ENCODE assay signal across 1 cellular context in the genomic region with DNA sequence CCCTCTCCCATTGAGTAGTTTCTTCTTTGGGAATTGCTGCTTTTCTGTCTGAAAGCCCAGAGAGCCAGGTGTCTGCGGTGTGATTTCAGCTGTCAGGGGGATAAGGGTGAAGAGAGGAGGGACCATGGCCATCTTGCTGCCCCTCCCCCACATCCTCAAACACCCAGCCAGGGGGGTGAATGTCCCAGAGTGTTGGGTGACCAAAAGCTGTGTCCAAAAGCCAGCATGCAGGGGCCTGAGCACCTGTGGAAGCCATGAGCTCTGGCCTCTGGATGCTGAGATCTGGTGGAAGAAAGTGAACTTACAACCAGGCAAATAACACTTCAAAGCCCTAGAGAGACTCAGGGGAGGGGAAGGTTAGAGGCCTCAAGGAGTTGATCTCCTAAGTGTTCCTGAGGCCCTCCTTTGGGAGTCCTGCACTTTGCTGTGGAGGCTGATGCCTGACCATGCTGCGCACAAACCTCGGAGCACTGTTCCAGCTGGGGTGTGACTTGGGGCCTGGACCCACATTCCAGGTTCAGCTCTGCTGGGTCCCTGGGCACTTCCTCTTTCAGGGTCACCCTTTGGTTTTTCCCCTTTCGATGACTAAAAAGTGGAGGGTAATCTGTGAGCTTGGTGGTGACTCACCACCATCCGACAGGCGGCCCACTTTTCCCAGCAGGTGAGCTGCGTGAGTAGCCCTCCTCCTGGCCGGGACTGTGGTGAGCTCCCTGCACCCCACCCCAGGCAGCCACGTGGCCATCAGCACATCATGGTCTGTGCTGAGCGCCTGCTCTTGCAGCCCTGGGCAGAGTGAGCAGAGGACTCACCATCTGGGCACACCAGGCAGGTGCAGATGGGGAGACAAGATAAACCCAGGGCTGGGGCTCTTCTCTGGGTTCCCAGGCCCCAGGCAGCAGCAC.
TF ChIP-seq lines count a peak whose summit lies in the region.

No MANE protein-coding gene starts in this region.

TF ChIP-seq in GM12878, 131 proteins besides CTCF, POLR2A, EP300 and RAD21 (continued from another document and continues in another):
- no peak for TF ChIP-seq CEBPB (IDR thresholded peaks at IDR 0.05; ENCODE audit: borderline replicate concordance in 1 of 2, low read depth in 2 of 2, low read length in 2 of 2)
- TF ChIP-seq EED (IDR thresholded peaks at IDR 0.05; ENCODE audit: low read depth), result peak; percentile 96
- TF ChIP-seq, protein P1, sequence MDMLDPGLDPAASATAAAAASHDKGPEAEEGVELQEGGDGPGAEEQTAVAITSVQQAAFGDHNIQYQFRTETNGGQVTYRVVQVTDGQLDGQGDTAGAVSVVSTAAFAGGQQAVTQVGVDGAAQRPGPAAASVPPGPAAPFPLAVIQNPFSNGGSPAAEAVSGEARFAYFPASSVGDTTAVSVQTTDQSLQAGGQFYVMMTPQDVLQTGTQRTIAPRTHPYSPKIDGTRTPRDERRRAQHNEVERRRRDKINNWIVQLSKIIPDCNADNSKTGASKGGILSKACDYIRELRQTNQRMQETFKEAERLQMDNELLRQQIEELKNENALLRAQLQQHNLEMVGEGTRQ (IDR thresholded peaks at IDR 0.05; ENCODE audit: borderline replicate concordance, low read depth, low read length), result no peak; the same call in 1 of the 2 replicates
- no peak for TF ChIP-seq ZNF24 (IDR thresholded peaks at IDR 0.05)
- no peak for TF ChIP-seq ZNF384 (IDR thresholded peaks at IDR 0.05; ENCODE audit: borderline replicate concordance, low read depth, low read length)
- TF ChIP-seq SMC3 (IDR thresholded peaks at IDR 0.05; ENCODE audit: borderline replicate concordance, low read length), result no peak
- no peak for TF ChIP-seq ELK1 (IDR thresholded peaks at IDR 0.05; ENCODE audit: low read depth, low read length)
- no peak for TF ChIP-seq BCL3 (IDR thresholded peaks at IDR 0.05; ENCODE audit: borderline replicate concordance, insufficient read depth, low read depth, low read length, poor library complexity, severe bottlenecking)
- TF ChIP-seq, protein P2, sequence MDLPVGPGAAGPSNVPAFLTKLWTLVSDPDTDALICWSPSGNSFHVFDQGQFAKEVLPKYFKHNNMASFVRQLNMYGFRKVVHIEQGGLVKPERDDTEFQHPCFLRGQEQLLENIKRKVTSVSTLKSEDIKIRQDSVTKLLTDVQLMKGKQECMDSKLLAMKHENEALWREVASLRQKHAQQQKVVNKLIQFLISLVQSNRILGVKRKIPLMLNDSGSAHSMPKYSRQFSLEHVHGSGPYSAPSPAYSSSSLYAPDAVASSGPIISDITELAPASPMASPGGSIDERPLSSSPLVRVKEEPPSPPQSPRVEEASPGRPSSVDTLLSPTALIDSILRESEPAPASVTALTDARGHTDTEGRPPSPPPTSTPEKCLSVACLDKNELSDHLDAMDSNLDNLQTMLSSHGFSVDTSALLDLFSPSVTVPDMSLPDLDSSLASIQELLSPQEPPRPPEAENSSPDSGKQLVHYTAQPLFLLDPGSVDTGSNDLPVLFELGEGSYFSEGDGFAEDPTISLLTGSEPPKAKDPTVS (IDR thresholded peaks at IDR 0.05; ENCODE audit: low read depth, low read length), result no peak
- TF ChIP-seq TCF3 (IDR thresholded peaks at IDR 0.05; ENCODE audit: borderline replicate concordance, insufficient read depth, low read depth, low read length), result peak; percentile 55; the same call in 1 of the 2 replicates
- no peak for TF ChIP-seq TAF1 (IDR thresholded peaks at IDR 0.05; ENCODE audit: borderline replicate concordance, low read depth, low read length)
- TF ChIP-seq, protein P3, sequence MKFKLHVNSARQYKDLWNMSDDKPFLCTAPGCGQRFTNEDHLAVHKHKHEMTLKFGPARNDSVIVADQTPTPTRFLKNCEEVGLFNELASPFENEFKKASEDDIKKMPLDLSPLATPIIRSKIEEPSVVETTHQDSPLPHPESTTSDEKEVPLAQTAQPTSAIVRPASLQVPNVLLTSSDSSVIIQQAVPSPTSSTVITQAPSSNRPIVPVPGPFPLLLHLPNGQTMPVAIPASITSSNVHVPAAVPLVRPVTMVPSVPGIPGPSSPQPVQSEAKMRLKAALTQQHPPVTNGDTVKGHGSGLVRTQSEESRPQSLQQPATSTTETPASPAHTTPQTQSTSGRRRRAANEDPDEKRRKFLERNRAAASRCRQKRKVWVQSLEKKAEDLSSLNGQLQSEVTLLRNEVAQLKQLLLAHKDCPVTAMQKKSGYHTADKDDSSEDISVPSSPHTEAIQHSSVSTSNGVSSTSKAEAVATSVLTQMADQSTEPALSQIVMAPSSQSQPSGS (IDR thresholded peaks at IDR 0.05; ENCODE audit: low read length), result no peak
- TF ChIP-seq STAT3 (IDR thresholded peaks at IDR 0.05; ENCODE audit: low read depth, low read length), result no peak
- no peak for TF ChIP-seq PAX8 (IDR thresholded peaks at IDR 0.05)
- TF ChIP-seq, protein P4, sequence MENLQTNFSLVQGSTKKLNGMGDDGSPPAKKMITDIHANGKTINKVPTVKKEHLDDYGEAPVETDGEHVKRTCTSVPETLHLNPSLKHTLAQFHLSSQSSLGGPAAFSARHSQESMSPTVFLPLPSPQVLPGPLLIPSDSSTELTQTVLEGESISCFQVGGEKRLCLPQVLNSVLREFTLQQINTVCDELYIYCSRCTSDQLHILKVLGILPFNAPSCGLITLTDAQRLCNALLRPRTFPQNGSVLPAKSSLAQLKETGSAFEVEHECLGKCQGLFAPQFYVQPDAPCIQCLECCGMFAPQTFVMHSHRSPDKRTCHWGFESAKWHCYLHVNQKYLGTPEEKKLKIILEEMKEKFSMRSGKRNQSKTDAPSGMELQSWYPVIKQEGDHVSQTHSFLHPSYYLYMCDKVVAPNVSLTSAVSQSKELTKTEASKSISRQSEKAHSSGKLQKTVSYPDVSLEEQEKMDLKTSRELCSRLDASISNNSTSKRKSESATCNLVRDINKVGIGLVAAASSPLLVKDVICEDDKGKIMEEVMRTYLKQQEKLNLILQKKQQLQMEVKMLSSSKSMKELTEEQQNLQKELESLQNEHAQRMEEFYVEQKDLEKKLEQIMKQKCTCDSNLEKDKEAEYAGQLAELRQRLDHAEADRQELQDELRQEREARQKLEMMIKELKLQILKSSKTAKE (IDR thresholded peaks at IDR 0.05; ENCODE audit: low read depth, poor library complexity, severe bottlenecking), result no peak
- TF ChIP-seq SRF (IDR thresholded peaks at IDR 0.05; ENCODE audit: low read depth in 2 of 2, low read length in 2 of 2), result no peak
- TF ChIP-seq, protein P5, sequence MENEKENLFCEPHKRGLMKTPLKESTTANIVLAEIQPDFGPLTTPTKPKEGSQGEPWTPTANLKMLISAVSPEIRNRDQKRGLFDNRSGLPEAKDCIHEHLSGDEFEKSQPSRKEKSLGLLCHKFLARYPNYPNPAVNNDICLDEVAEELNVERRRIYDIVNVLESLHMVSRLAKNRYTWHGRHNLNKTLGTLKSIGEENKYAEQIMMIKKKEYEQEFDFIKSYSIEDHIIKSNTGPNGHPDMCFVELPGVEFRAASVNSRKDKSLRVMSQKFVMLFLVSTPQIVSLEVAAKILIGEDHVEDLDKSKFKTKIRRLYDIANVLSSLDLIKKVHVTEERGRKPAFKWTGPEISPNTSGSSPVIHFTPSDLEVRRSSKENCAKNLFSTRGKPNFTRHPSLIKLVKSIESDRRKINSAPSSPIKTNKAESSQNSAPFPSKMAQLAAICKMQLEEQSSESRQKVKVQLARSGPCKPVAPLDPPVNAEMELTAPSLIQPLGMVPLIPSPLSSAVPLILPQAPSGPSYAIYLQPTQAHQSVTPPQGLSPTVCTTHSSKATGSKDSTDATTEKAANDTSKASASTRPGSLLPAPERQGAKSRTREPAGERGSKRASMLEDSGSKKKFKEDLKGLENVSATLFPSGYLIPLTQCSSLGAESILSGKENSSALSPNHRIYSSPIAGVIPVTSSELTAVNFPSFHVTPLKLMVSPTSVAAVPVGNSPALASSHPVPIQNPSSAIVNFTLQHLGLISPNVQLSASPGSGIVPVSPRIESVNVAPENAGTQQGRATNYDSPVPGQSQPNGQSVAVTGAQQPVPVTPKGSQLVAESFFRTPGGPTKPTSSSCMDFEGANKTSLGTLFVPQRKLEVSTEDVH (IDR thresholded peaks at IDR 0.05; ENCODE audit: low read depth, partially characterized antibody), result no peak
- TF ChIP-seq ATF7 (IDR thresholded peaks at IDR 0.05; ENCODE audit: low read depth), result no peak
- TF ChIP-seq NFXL1 (IDR thresholded peaks at IDR 0.05; ENCODE audit: borderline replicate concordance), result no peak
- no peak for TF ChIP-seq BMI1 (IDR thresholded peaks at IDR 0.05; ENCODE audit: borderline replicate concordance)
- no peak for TF ChIP-seq KAT2A (conservative IDR thresholded peaks at IDR 0.05; ENCODE audit: control insufficient read depth, low read depth, low read length)
- no peak for TF ChIP-seq RELA (IDR thresholded peaks at IDR 0.05; ENCODE audit: borderline replicate concordance, partially characterized antibody)
- TF ChIP-seq TCF7 (IDR thresholded peaks at IDR 0.05; ENCODE audit: borderline replicate concordance), result no peak
- no peak for TF ChIP-seq MEF2A (IDR thresholded peaks at IDR 0.05; ENCODE audit: insufficient read depth, low read depth, low read length)
- TF ChIP-seq, protein P6, sequence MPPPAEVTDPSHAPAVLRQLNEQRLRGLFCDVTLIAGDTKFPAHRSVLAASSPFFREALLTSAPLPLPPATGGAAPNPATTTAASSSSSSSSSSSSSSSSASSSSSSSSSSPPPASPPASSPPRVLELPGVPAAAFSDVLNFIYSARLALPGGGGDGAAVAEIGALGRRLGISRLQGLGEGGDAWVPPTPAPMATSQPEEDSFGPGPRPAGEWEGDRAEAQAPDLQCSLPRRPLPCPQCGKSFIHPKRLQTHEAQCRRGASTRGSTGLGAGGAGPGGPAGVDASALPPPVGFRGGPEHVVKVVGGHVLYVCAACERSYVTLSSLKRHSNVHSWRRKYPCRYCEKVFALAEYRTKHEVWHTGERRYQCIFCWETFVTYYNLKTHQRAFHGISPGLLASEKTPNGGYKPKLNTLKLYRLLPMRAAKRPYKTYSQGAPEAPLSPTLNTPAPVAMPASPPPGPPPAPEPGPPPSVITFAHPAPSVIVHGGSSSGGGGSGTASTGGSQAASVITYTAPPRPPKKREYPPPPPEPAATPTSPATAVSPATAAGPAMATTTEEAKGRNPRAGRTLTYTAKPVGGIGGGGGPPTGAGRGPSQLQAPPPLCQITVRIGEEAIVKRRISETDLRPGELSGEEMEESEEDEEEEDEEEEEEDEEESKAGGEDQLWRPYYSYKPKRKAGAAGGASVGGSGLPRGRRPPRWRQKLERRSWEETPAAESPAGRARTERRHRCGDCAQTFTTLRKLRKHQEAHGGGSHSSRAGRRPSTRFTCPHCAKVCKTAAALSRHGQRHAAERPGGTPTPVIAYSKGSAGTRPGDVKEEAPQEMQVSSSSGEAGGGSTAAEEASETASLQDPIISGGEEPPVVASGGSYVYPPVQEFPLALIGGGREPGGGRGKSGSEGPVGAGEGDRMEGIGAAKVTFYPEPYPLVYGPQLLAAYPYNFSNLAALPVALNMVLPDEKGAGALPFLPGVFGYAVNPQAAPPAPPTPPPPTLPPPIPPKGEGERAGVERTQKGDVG (CRISPR knock-in tag; IDR thresholded peaks at IDR 0.05), result no peak
- no peak for TF ChIP-seq EGR1 (IDR thresholded peaks at IDR 0.05; ENCODE audit: borderline replicate concordance in 1 of 2, low read depth in 2 of 2, low read length in 2 of 2)
- TF ChIP-seq, protein P7, sequence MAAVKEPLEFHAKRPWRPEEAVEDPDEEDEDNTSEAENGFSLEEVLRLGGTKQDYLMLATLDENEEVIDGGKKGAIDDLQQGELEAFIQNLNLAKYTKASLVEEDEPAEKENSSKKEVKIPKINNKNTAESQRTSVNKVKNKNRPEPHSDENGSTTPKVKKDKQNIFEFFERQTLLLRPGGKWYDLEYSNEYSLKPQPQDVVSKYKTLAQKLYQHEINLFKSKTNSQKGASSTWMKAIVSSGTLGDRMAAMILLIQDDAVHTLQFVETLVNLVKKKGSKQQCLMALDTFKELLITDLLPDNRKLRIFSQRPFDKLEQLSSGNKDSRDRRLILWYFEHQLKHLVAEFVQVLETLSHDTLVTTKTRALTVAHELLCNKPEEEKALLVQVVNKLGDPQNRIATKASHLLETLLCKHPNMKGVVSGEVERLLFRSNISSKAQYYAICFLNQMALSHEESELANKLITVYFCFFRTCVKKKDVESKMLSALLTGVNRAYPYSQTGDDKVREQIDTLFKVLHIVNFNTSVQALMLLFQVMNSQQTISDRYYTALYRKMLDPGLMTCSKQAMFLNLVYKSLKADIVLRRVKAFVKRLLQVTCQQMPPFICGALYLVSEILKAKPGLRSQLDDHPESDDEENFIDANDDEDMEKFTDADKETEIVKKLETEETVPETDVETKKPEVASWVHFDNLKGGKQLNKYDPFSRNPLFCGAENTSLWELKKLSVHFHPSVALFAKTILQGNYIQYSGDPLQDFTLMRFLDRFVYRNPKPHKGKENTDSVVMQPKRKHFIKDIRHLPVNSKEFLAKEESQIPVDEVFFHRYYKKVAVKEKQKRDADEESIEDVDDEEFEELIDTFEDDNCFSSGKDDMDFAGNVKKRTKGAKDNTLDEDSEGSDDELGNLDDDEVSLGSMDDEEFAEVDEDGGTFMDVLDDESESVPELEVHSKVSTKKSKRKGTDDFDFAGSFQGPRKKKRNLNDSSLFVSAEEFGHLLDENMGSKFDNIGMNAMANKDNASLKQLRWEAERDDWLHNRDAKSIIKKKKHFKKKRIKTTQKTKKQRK (IDR thresholded peaks at IDR 0.05; ENCODE audit: low read depth, low read length), result no peak
- 0 out of 2 replicates have a peak, but pooled peaks have one; percentile 22 for TF ChIP-seq MTA2 (IDR thresholded peaks at IDR 0.05; ENCODE audit: low read depth)
- TF ChIP-seq HDAC2 (IDR thresholded peaks at IDR 0.05), result no peak
- TF ChIP-seq MEF2B (IDR thresholded peaks at IDR 0.05; ENCODE audit: partially characterized antibody, poor library complexity, severe bottlenecking), result no peak
- no peak for TF ChIP-seq RFX5 (IDR thresholded peaks at IDR 0.05; ENCODE audit: low read depth, low read length)
- no peak for TF ChIP-seq WRNIP1 (IDR thresholded peaks at IDR 0.05; ENCODE audit: borderline replicate concordance, low read depth, low read length)
- no peak for TF ChIP-seq ZNF622 (IDR thresholded peaks at IDR 0.05)
- peak in 1 of 2 experiments; percentile 74; a peak in 2 of 4 replicates for TF ChIP-seq BHLHE40 (IDR thresholded peaks at IDR 0.05; ENCODE audit: borderline replicate concordance in 1 of 2, low read depth in 2 of 2, low read length in 1 of 2)
- TF ChIP-seq YBX1 (IDR thresholded peaks at IDR 0.05), result no peak
- TF ChIP-seq TCF12 (IDR thresholded peaks at IDR 0.05; ENCODE audit: low read depth, low read length), result peak; percentile 62; the same call in 1 of the 2 replicates
- peak; percentile 84 for TF ChIP-seq RUNX3 (IDR thresholded peaks at IDR 0.05; ENCODE audit: low read length)
- TF ChIP-seq PAX5 (IDR thresholded peaks at IDR 0.05; ENCODE audit: borderline replicate concordance, low read depth, low read length), result peak; percentile 73; the same call in 1 of the 2 replicates
